In genomic region chr2:217784996-217785543, GRCh38 we compare ENCODE assay signal across 1 cellular context.
TF ChIP-seq lines count a peak whose summit lies in the region.

No MANE protein-coding gene starts in this region.

TF ChIP-seq in A549, 52 proteins besides CTCF, POLR2A, EP300 and RAD21 (continued from another document):
- TF ChIP-seq, protein P1, sequence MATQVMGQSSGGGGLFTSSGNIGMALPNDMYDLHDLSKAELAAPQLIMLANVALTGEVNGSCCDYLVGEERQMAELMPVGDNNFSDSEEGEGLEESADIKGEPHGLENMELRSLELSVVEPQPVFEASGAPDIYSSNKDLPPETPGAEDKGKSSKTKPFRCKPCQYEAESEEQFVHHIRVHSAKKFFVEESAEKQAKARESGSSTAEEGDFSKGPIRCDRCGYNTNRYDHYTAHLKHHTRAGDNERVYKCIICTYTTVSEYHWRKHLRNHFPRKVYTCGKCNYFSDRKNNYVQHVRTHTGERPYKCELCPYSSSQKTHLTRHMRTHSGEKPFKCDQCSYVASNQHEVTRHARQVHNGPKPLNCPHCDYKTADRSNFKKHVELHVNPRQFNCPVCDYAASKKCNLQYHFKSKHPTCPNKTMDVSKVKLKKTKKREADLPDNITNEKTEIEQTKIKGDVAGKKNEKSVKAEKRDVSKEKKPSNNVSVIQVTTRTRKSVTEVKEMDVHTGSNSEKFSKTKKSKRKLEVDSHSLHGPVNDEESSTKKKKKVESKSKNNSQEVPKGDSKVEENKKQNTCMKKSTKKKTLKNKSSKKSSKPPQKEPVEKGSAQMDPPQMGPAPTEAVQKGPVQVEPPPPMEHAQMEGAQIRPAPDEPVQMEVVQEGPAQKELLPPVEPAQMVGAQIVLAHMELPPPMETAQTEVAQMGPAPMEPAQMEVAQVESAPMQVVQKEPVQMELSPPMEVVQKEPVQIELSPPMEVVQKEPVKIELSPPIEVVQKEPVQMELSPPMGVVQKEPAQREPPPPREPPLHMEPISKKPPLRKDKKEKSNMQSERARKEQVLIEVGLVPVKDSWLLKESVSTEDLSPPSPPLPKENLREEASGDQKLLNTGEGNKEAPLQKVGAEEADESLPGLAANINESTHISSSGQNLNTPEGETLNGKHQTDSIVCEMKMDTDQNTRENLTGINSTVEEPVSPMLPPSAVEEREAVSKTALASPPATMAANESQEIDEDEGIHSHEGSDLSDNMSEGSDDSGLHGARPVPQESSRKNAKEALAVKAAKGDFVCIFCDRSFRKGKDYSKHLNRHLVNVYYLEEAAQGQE (IDR thresholded peaks at IDR 0.05), result no peak
TF ChIP-seq in A549: peak in this region for 0.
